18 cellular contexts compared by ENCODE assay signal in the genomic region with DNA sequence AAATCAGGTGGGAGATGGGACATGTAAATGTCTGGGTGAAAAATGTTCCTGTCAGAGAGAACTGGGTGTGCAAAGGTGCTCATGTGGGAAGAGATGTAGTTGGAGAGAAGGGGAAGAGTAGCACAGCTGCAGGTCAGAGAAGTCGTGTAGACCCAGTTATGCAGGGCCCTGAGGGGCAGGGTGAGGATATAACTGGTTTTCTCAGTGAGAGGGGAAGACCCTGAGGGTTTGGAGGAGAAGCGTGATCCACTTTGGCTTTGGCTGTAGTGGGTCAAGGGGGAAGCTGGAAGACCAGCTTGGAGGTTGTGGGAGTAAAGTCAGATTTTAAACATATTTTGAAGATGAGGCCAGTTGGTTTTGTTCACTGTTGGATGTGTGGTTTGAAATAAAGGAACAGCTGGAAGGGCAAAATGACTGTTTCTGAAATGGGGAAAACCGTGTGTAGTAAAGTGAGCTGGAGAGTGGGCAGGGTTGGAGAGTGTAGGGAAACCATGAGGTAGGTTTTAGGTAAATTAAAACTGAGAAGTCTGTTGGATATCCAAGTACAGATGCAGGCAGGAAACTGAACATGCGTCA. TPM values are rescaled to one million over a fixed set of nuclear protein-coding genes. Genes with fewer than 3 reads are reported as not detected.
DNase-seq lines count a peak whose midpoint lies in the region; ATAC-seq lines count a peak whose summit lies in the region.
"Had no signal": no experiment of that assay in that cellular context is flagged by ENCODE, and none has a peak within 500 bp of the region (broad histone marks: within the 10 kb centered on the region; RNA-seq: fewer than 3 reads in every experiment).

No MANE protein-coding gene starts in this region.

- DNase-seq in stimulated activated naive CD8-positive, alpha-beta T cell treated with anti-CD3 and anti-CD28 coated beads, Interleukin-15, Interleukin-2, amounts not matched to agents 100 U/mL and 50 U/mL, for 24 hours, result no peak
- DNase-seq in T-helper 17 cell, result no peak
- DNase-seq in myocyte (ENCODE audit: low read depth), result peak; percentile 30
- DNase-seq in GM19238 (ENCODE audit: insufficient read length, low spot score), result no peak
- DNase-seq in MG63, result no peak
- no peak for DNase-seq in caudate nucleus (lab: John Stamatoyannopoulos, UW)
- DNase-seq: AML-193, HFFc6, KG1, MM.1S, NCI-H1105 treated with DMSO at 0.1 percent for 48 hours, NCI-H1930, NCI-H2171, NCI-H446 treated with DMSO at 0.1 percent for 48 hours, NCI-H82 had no signal

- H3K4me3 ChIP-seq in MG63, result no peak overlapping the region

- no peak for ATAC-seq in stimulated activated naive CD8-positive, alpha-beta T cell treated with anti-CD3 and anti-CD28 coated beads, Interleukin-15, Interleukin-2, amounts not matched to agents 100 U/mL and 50 U/mL, for 24 hours
- ATAC-seq in T-helper 17 cell, result no peak
- no peak for ATAC-seq in HG03432 (IDR thresholded peaks at IDR 0.05; ENCODE audit: unreplicated experiment)
- ATAC-seq: Right ventricle myocardium inferior had no signal

- H3K9me3 Mint-ChIP-seq in stimulated activated naive CD8-positive, alpha-beta T cell treated with anti-CD3 and anti-CD28 coated beads, Interleukin-15, Interleukin-2, amounts not matched to agents 100 ng/mL and 50 ng/mL, for 24 hours, result no peaks in the 10 kb centered on the region
- H3K9me3 Mint-ChIP-seq: HFFc6 had no signal

- H3K36me3 ChIP-seq in MG63, result no peaks in the 10 kb centered on the region

- peak overlapping the region; percentile 36 for H3K27ac Mint-ChIP-seq in stimulated activated naive CD8-positive, alpha-beta T cell treated with anti-CD3 and anti-CD28 coated beads, Interleukin-15, Interleukin-2, amounts not matched to agents 100 ng/mL and 50 ng/mL, for 24 hours
- peak overlapping the region; percentile 87 for H3K27ac Mint-ChIP-seq in T-helper 17 cell
- H3K27ac Mint-ChIP-seq: HFFc6 had no signal

- H3K27ac ChIP-seq in caudate nucleus (ENCODE audit: low read depth, low read length), result no peak overlapping the region

- no peaks in the 10 kb centered on the region for H3K27me3 Mint-ChIP-seq in stimulated activated naive CD8-positive, alpha-beta T cell treated with anti-CD3 and anti-CD28 coated beads, Interleukin-15, Interleukin-2, amounts not matched to agents 100 ng/mL and 50 ng/mL, for 24 hours
- no peaks in the 10 kb centered on the region for H3K27me3 Mint-ChIP-seq in T-helper 17 cell

- peaks cover 25% of the 10 kb centered on the region for H3K4me1 Mint-ChIP-seq in stimulated activated naive CD8-positive, alpha-beta T cell treated with anti-CD3 and anti-CD28 coated beads, Interleukin-15, Interleukin-2, amounts not matched to agents 100 ng/mL and 50 ng/mL, for 24 hours (ENCODE audit: low read depth)
- H3K4me1 Mint-ChIP-seq in T-helper 17 cell, result peaks cover 46% of the 10 kb centered on the region

- H3K9me3 ChIP-seq in T-helper 17 cell (ENCODE audit: control insufficient read depth, low read length, poor library complexity, severe bottlenecking), result no peaks in the 10 kb centered on the region
- no peaks in the 10 kb centered on the region for H3K9me3 ChIP-seq in MG63

- H3K36me3 Mint-ChIP-seq in stimulated activated naive CD8-positive, alpha-beta T cell treated with anti-CD3 and anti-CD28 coated beads, Interleukin-15, Interleukin-2, amounts not matched to agents 100 ng/mL and 50 ng/mL, for 24 hours (ENCODE audit: low read depth), result peaks cover 33% of the 10 kb centered on the region
- peaks cover 27% of the 10 kb centered on the region for H3K36me3 Mint-ChIP-seq in T-helper 17 cell (ENCODE audit: low read depth)

- no peaks in the 10 kb centered on the region for H3K27me3 ChIP-seq in MG63

- H3K4me3 Mint-ChIP-seq in stimulated activated naive CD8-positive, alpha-beta T cell treated with anti-CD3 and anti-CD28 coated beads, Interleukin-15, Interleukin-2, amounts not matched to agents 100 ng/mL and 50 ng/mL, for 24 hours, result no peak overlapping the region
- H3K4me3 Mint-ChIP-seq in T-helper 17 cell, result no peak overlapping the region
- H3K4me3 Mint-ChIP-seq: HFFc6 had no signal

RNA-seq across cellular contexts. Expression of gene NAP1L5, which starts 44.2 kb away (rescaled TPM):
- total RNA-seq in T-helper 17 cell (1 to 10 TPM; 8.6 to 9.2 TPM), myocyte (7.4 and 8.3 TPM in 2 replicates)
- polyA plus RNA-seq in myocyte (2012), result 8.8 TPM
- 0.26 and 10.2 TPM in 2 replicates for total RNA-seq in MG63 (2014; rRNA removed; shearing (Covaris generic); ENCODE audit: low replicate concordance)
